14 cellular contexts compared by ENCODE assay signal in genomic region chr1:191595170-191595569, GRCh38.
DNase-seq lines count a peak whose midpoint lies in the region; ATAC-seq, FAIRE-seq and TF ChIP-seq lines count a peak whose summit lies in the region.
"Had no signal": no experiment of that assay in that cellular context is flagged by ENCODE, and none has a peak within 500 bp of the region (broad histone marks: within the 10 kb centered on the region; RNA-seq: fewer than 3 reads in every experiment).

No MANE protein-coding gene starts in this region.

- H2BK120ac ChIP-seq in mesenchymal stem cell (ENCODE audit: low read depth, low read length): no peak overlapping the region

- POLR2A ChIA-PET in GM12878 (lab: Charles Lee): no interaction called here

- no peak overlapping the region for H3K23ac ChIP-seq in mesenchymal stem cell (ENCODE audit: low read length in 2 of 2)

- BruUV-seq in mammary epithelial cell (replicated peaks; lab: Mats Ljungman, UMichigan) (no TSS peak), GM12878 (replicated peaks; lab: Mats Ljungman, UMichigan) (no TSS peak)

- no peak for TF ChIP-seq RAD21 in GM12878 (IDR thresholded peaks at IDR 0.05; ENCODE audit: insufficient read depth, low read depth, low read length)

- no peak for TF ChIP-seq POLR2A in breast epithelium (IDR thresholded peaks at IDR 0.05)
- TF ChIP-seq POLR2A in GM12878 (IDR thresholded peaks at IDR 0.05; ENCODE audit: low read depth, low read length): no peak
- no peak for TF ChIP-seq POLR2A in sigmoid colon (IDR thresholded peaks at IDR 0.05)
- TF ChIP-seq POLR2A in uterus (IDR thresholded peaks at IDR 0.05): no peak

- H3K4me2 ChIP-seq in mammary epithelial cell (ENCODE audit: insufficient read depth, low read depth, low read length): no peak overlapping the region
- no peak overlapping the region for H3K4me2 ChIP-seq in GM12878 (ENCODE audit: control insufficient read depth, insufficient read depth)
- H3K4me2 ChIP-seq in mesenchymal stem cell (ENCODE audit: low read length, poor library complexity, severe bottlenecking): no peak overlapping the region
- H3K4me2 ChIP-seq: BLaER1 had no signal

- H2BK15ac ChIP-seq in mesenchymal stem cell (ENCODE audit: low read depth, poor library complexity, severe bottlenecking): no peak overlapping the region

- H3K9me3 ChIP-seq in mammary epithelial cell (replicated peaks; ENCODE audit: insufficient read depth, low read length): no peaks in the 10 kb centered on the region
- no peaks in the 10 kb centered on the region for H3K9me3 ChIP-seq in breast epithelium
- no peaks in the 10 kb centered on the region for H3K9me3 ChIP-seq in GM12878 (replicated peaks; ENCODE audit: control insufficient read depth, insufficient read depth, low read length)
- no peaks in the 10 kb centered on the region for H3K9me3 ChIP-seq in sigmoid colon
- no peaks in the 10 kb centered on the region for H3K9me3 ChIP-seq in effector memory CD4-positive, alpha-beta T cell (ENCODE audit: control insufficient read depth, low read length)
- H3K9me3 ChIP-seq in uterus: no peaks in the 10 kb centered on the region
- no peaks in the 10 kb centered on the region for H3K9me3 ChIP-seq in mesenchymal stem cell (ENCODE audit: control insufficient read depth, low read length)
- H3K9me3 ChIP-seq: BLaER1, Caco-2 had no signal

- H3K27ac ChIP-seq in mammary epithelial cell (ENCODE audit: insufficient read depth, low read depth, low read length) (no peak overlapping the region), breast epithelium (no peak overlapping the region), GM12878 (ENCODE audit: control insufficient read depth, insufficient read depth) (no peak overlapping the region), sigmoid colon (no peak overlapping the region), uterus (no peak overlapping the region), mesenchymal stem cell (ENCODE audit: low read length, poor library complexity, severe bottlenecking) (no peak overlapping the region)
- H3K27ac ChIP-seq in effector memory CD4-positive, alpha-beta T cell (ENCODE audit: insufficient read depth, low read length, poor library complexity, severe bottlenecking): no peak overlapping the region
- H3K27ac ChIP-seq: BLaER1 had no signal

- intact Hi-C loops in mammary epithelial cell (cut with micrococcal nuclease) (no loop called here), breast epithelium (cut with DNase I; ENCODE audit: low total_unique reads) (no loop called here), GM12878 (cut with micrococcal nuclease; ENCODE audit: unreplicated experiment) (no loop called here), sigmoid colon (cut with DNase I) (no loop called here), uterus (cut with DNase I; ENCODE audit: low total_unique reads) (no loop called here)

- no peak for FAIRE-seq in GM12878 (lab: Jason Lieb, UNC)
- FAIRE-seq: H54 had no signal

- no peak for TF ChIP-seq CTCF in mammary epithelial cell (conservative IDR thresholded peaks at IDR 0.05 in 1 of 2, IDR thresholded peaks at IDR 0.05 in 1 of 2; ENCODE audit: extremely low read depth in 1 of 2, insufficient read depth in 1 of 2, low read depth in 1 of 2, low read length in 2 of 2)
- no peak for TF ChIP-seq CTCF in breast epithelium (IDR thresholded peaks at IDR 0.05)
- TF ChIP-seq CTCF in GM12878 (IDR thresholded peaks at IDR 0.05 in 2 of 3, conservative IDR thresholded peaks at IDR 0.05 in 1 of 3; ENCODE audit: control insufficient read depth in 2 of 3, extremely low read depth in 1 of 3, insufficient read depth in 1 of 3, low read depth in 3 of 3, low read length in 3 of 3): no peak
- no peak for TF ChIP-seq CTCF in sigmoid colon (IDR thresholded peaks at IDR 0.05)
- no peak for TF ChIP-seq CTCF in uterus (IDR thresholded peaks at IDR 0.05)

- H3K36me3 ChIP-seq in mammary epithelial cell (ENCODE audit: insufficient read depth, low read length): no peaks in the 10 kb centered on the region
- no peaks in the 10 kb centered on the region for H3K36me3 ChIP-seq in breast epithelium
- no peaks in the 10 kb centered on the region for H3K36me3 ChIP-seq in GM12878 (ENCODE audit: control insufficient read depth in 2 of 2, insufficient read depth in 2 of 2, low read length in 1 of 2)
- no peaks in the 10 kb centered on the region for H3K36me3 ChIP-seq in sigmoid colon
- H3K36me3 ChIP-seq in effector memory CD4-positive, alpha-beta T cell (ENCODE audit: control insufficient read depth, insufficient read depth, low read length): no peaks in the 10 kb centered on the region
- no peaks in the 10 kb centered on the region for H3K36me3 ChIP-seq in uterus
- H3K36me3 ChIP-seq in mesenchymal stem cell (ENCODE audit: control insufficient read depth in 1 of 2, insufficient read depth in 2 of 2, low read depth in 1 of 2, low read length in 2 of 2): no peaks in the 10 kb centered on the region
- H3K36me3 ChIP-seq: BLaER1 had no signal

- H2BK12ac ChIP-seq in mesenchymal stem cell (ENCODE audit: low read length in 2 of 2): no peak overlapping the region

- SMC1A ChIA-PET in GM12878 (lab: Charles Lee; ENCODE audit: uncharacterized antibody, unreplicated experiment): no interaction called here

- H3K18ac ChIP-seq in mesenchymal stem cell (ENCODE audit: low read depth in 1 of 2, low read length in 2 of 2): no peak overlapping the region

- no peak overlapping the region for H3K14ac ChIP-seq in mesenchymal stem cell (ENCODE audit: low read length in 2 of 2)

- RAD21 ChIA-PET in GM12878 (lab: Charles Lee; ENCODE audit: unreplicated experiment): no interaction called here

- no peak overlapping the region for H4K91ac ChIP-seq in mesenchymal stem cell (ENCODE audit: low read length)

- no peaks in the 10 kb centered on the region for H3K79me1 ChIP-seq in mesenchymal stem cell (replicated peaks; ENCODE audit: low read length, poor library complexity, severe bottlenecking)

- H3K4me1 ChIP-seq in mammary epithelial cell (ENCODE audit: insufficient read depth, low read length) (no peaks in the 10 kb centered on the region), breast epithelium (no peaks in the 10 kb centered on the region), GM12878 (ENCODE audit: control insufficient read depth, insufficient read depth, low read length) (no peaks in the 10 kb centered on the region), sigmoid colon (peaks cover 0 to 5% (median 0%) of the 10 kb centered on the region in 4 donors), uterus (no peaks in the 10 kb centered on the region), mesenchymal stem cell (ENCODE audit: control insufficient read depth, insufficient read depth, low read depth, low read length) (peaks cover 2% of the 10 kb centered on the region)
- no peaks in the 10 kb centered on the region for H3K4me1 ChIP-seq in effector memory CD4-positive, alpha-beta T cell (ENCODE audit: control insufficient read depth, insufficient read depth, low read length, poor library complexity, severe bottlenecking)
- H3K4me1 ChIP-seq: Caco-2 had no signal

- in situ Hi-C loops in mammary epithelial cell (cut with MboI; ENCODE audit: low sequenced_read_pairs in 2 of 2) (no loop called here), GM12878 (cut with MboI) (no loop called here)

- no peak overlapping the region for H2AK5ac ChIP-seq in mesenchymal stem cell (ENCODE audit: low read length, severe bottlenecking)

- peak; percentile 32; the same call in 2 of the 3 replicates for ATAC-seq in GM12878

- no peaks in the 10 kb centered on the region for H3K27me3 ChIP-seq in mammary epithelial cell (ENCODE audit: insufficient read depth, low read length)
- no peaks in the 10 kb centered on the region for H3K27me3 ChIP-seq in breast epithelium
- no peaks in the 10 kb centered on the region for H3K27me3 ChIP-seq in GM12878 (replicated peaks in 1 of 2; ENCODE audit: control insufficient read depth in 2 of 2, insufficient read depth in 2 of 2, low read length in 1 of 2)
- no peaks in the 10 kb centered on the region for H3K27me3 ChIP-seq in sigmoid colon
- no peaks in the 10 kb centered on the region for H3K27me3 ChIP-seq in effector memory CD4-positive, alpha-beta T cell (replicated peaks; ENCODE audit: control insufficient read depth, insufficient read depth, low read length, poor library complexity, severe bottlenecking)
- no peaks in the 10 kb centered on the region for H3K27me3 ChIP-seq in uterus
- no peaks in the 10 kb centered on the region for H3K27me3 ChIP-seq in mesenchymal stem cell (ENCODE audit: control insufficient read depth in 1 of 2, insufficient read depth in 1 of 2, low read length in 2 of 2)
- H3K27me3 ChIP-seq: BLaER1 had no signal

- H3K4ac ChIP-seq in mesenchymal stem cell (ENCODE audit: low read depth in 1 of 2, low read length in 2 of 2): no peak overlapping the region

- DNase-seq in mammary epithelial cell (no peak), breast epithelium (ENCODE audit: low spot score in 2 of 2) (no peak), GM12878 (ENCODE audit: low read depth, low spot score) (no peak), sigmoid colon (peak; percentile 52), uterus (no peak), mesenchymal stem cell (no peak)
- DNase-seq in effector memory CD4-positive, alpha-beta T cell: no peak
- DNase-seq: 8988T; AML-193; Caco-2; CD8-positive, alpha-beta memory T cell; GF-D8 had no signal

- H2AFZ ChIP-seq in mammary epithelial cell (ENCODE audit: low read depth, low read length): peak overlapping the region; percentile 39
- H2AFZ ChIP-seq in GM12878 (ENCODE audit: control insufficient read depth, low read depth, low read length): no peak overlapping the region
- no peak overlapping the region for H2AFZ ChIP-seq in mesenchymal stem cell (ENCODE audit: low read depth, low read length)

- no peaks in the 10 kb centered on the region for H3K79me2 ChIP-seq in mammary epithelial cell (ENCODE audit: insufficient read depth, low read length)
- no peaks in the 10 kb centered on the region for H3K79me2 ChIP-seq in GM12878 (ENCODE audit: control insufficient read depth, insufficient read depth, low read length)

- dilution Hi-C loops in mammary epithelial cell (cut with HindIII; ENCODE audit: low sequenced_read_pairs): no loop called here

- H4K20me1 ChIP-seq in mammary epithelial cell (ENCODE audit: insufficient read depth, low read length) (no peaks in the 10 kb centered on the region), GM12878 (ENCODE audit: control insufficient read depth, insufficient read depth) (no peaks in the 10 kb centered on the region)
- H4K20me1 ChIP-seq: BLaER1 had no signal

- WGBS in mammary epithelial cell (ENCODE audit: low coverage, missing lambda C conversion rate): 3% methylated on average over 3 of the region's 3 CpGs
- 22% methylated on average over 3 of the region's 3 CpGs for WGBS in GM12878 (ENCODE audit: insufficient coverage, insufficient replicate concordance, low lambda C conversion rate, missing lambda C conversion rate)
- 92 to 93% methylated on average over 3 of the region's 3 CpGs for WGBS in sigmoid colon, 2 donors
- 93% methylated on average over 3 of the region's 3 CpGs for WGBS in mesenchymal stem cell

- TF ChIP-seq EP300 in GM12878 (IDR thresholded peaks at IDR 0.05; ENCODE audit: borderline replicate concordance in 1 of 2, control insufficient read depth in 1 of 2, low read depth in 2 of 2, low read length in 2 of 2): no peak
- TF ChIP-seq EP300 in sigmoid colon (IDR thresholded peaks at IDR 0.05): no peak

- H2BK5ac ChIP-seq in mesenchymal stem cell (ENCODE audit: low read depth, low read length, poor library complexity, severe bottlenecking): no peak overlapping the region

- H3K4me3 ChIP-seq in mammary epithelial cell (replicated peaks in 1 of 3; ENCODE audit: insufficient read depth in 1 of 3, low read depth in 2 of 3, low read length in 3 of 3): no peak overlapping the region
- no peak overlapping the region for H3K4me3 ChIP-seq in breast epithelium
- H3K4me3 ChIP-seq in GM12878: no peak overlapping the region
- no peak overlapping the region for H3K4me3 ChIP-seq in sigmoid colon
- no peak overlapping the region for H3K4me3 ChIP-seq in effector memory CD4-positive, alpha-beta T cell (ENCODE audit: insufficient read depth, low read depth, low read length, poor library complexity, severe bottlenecking)
- no peak overlapping the region for H3K4me3 ChIP-seq in uterus
- no peak overlapping the region for H3K4me3 ChIP-seq in mesenchymal stem cell (ENCODE audit: insufficient read depth in 1 of 2, low read depth in 1 of 2, low read length in 2 of 2)
- H3K4me3 ChIP-seq: BLaER1 had no signal

- no peak overlapping the region for H3K9ac ChIP-seq in mammary epithelial cell (ENCODE audit: insufficient read depth, low read length)
- H3K9ac ChIP-seq in GM12878 (ENCODE audit: control insufficient read depth, insufficient read depth, low read length): no peak overlapping the region
- no peak overlapping the region for H3K9ac ChIP-seq in mesenchymal stem cell (ENCODE audit: low read length)
- H3K9ac ChIP-seq: BLaER1 had no signal

- CTCF ChIA-PET in mammary epithelial cell (lab: Charles Lee; ENCODE audit: low non-redundant PET) (no interaction called here), GM12878 (lab: Yijun Ruan, JAX) (no interaction called here)

- no peak overlapping the region for H4K8ac ChIP-seq in mesenchymal stem cell (ENCODE audit: low read length)
